Comparison of ENCODE assay signal across 8 cellular contexts in the genomic region with DNA sequence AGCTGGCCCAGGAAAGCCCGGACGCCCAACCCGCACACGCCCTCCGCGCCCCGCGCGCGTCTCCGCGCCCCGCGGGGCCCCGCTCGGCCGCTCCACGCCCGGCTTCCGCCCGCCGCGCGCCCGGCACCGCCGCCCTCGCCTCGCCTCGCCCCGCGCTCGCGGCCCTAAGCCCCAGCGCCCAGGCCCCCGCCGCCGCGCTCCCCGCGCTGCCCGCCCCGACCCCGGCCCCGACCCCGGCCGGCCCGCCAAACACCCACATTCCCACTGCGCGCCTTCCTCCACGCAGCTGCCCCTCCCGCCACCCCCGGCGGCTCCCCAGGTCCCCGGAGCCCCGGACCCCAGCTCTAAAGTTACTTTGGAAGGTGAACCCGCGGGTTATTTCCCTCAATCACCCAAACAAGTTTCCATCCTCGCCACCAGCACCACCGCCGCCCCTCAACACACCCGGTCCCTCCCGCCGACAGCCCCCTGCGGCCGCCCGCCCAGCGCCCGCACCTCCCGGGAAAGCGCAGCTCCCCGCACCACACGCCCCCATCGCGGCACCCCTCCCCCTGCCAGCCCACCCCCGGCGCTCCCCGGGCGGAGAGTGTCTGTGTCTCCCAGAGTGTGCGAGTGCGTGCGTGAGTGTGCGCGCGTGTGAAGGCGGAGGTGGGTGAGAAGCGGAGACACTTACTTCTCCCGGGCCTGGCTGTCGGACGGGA. TPM values are rescaled to one million over a fixed set of nuclear protein-coding genes. Genes with fewer than 3 reads are reported as not detected.
DNase-seq lines count a peak whose midpoint lies in the region; ATAC-seq, FAIRE-seq and TF ChIP-seq lines count a peak whose summit lies in the region.

No MANE protein-coding gene starts in this region.

- TF ChIP-seq CTCF in lung (IDR thresholded peaks at IDR 0.05; ENCODE audit: control extremely low read depth, extremely low read depth) = no peak

- FAIRE-seq in H54 (lab: Jason Lieb, UNC) = no peak

- H3K27me3 ChIP-seq in lung (ENCODE audit: control insufficient read depth, insufficient read depth) (no peaks in the 10 kb centered on the region), thymus (ENCODE audit: control insufficient read depth, insufficient read depth) (no peaks in the 10 kb centered on the region)

- peak overlapping the region; percentile 66 for H3K4me3 ChIP-seq in lung
- peak overlapping the region; percentile 89 for H3K4me3 ChIP-seq in thymus (ENCODE audit: low read length)

- H3K4me1 ChIP-seq in lung (ENCODE audit: control insufficient read depth in 2 of 2, insufficient read depth in 2 of 2, low read length in 2 of 2) (no peaks in the 10 kb centered on the region), thymus (ENCODE audit: control insufficient read depth, insufficient read depth, low read length) (peaks cover 12% of the 10 kb centered on the region)

- H3K9me3 ChIP-seq in lung (ENCODE audit: control insufficient read depth in 2 of 2, insufficient read depth in 1 of 2, low read length in 1 of 2) (no peaks in the 10 kb centered on the region), thymus (ENCODE audit: control insufficient read depth) (no peaks in the 10 kb centered on the region)

- TF ChIP-seq POLR2A in H54 (IDR thresholded peaks at IDR 0.05; ENCODE audit: low read depth, low read length) = no peak

- 0 to 1% methylated on average over 34 to 90 of the region's 90 CpGs for WGBS in lung, 2 donors
- WGBS in thymus = under 1% methylated on average over 90 of the region's 90 CpGs

- ATAC-seq in lung (ENCODE audit: insufficient read depth, low FRiP score) (no peak), GM21576 (IDR thresholded peaks at IDR 0.05; ENCODE audit: unreplicated experiment) (no peak)

- H3K36me3 ChIP-seq in lung (ENCODE audit: control insufficient read depth in 2 of 2, insufficient read depth in 2 of 2, low read length in 2 of 2) (no peaks in the 10 kb centered on the region), thymus (ENCODE audit: control insufficient read depth, insufficient read depth) (no peaks in the 10 kb centered on the region)

- DNase-seq in D341Med (ENCODE audit: low spot score) (peak; percentile 67), H54 (ENCODE audit: insufficient read length, low spot score) (peak; percentile 14), SW480 (ENCODE audit: low spot score) (peak; percentile 11), lung (ENCODE audit: low spot score) (no peak), ecto neural progenitor cell (ENCODE audit: low spot score) (no peak)
- DNase-seq in central memory CD4-positive, alpha-beta T cell = peak; percentile 25

- H3K27ac ChIP-seq in lung (ENCODE audit: low read depth in 1 of 2, low read length in 1 of 2) (peak overlapping the region; percentile 83 to 85), thymus (ENCODE audit: low read depth) (peak overlapping the region; percentile 94)

RNA-seq across cellular contexts. Expression of gene SSBP2, which starts 0.4 kb away (rescaled TPM):
- 10 to 100 TPM; 36.2 to 99.9 TPM for total RNA-seq in lung
- 10 to 100 TPM; 17.2 to 18.4 TPM for polyA plus RNA-seq in lung
- polyA plus RNA-seq in thymus = 61.1 TPM

Comparison
In these comparisons a context has a peak if more than half of its experiments do, and no peak if none do; other contexts are left out.
1. DNase-seq: peak in D341Med (single experiment), H54 (single experiment), SW480 (single experiment) and central memory CD4-positive, alpha-beta T cell (single experiment); none in lung (single experiment) and ecto neural progenitor cell (single experiment).